In genomic region chr1:201739054-201739453, GRCh38 we compare ENCODE assay signal across 10 cellular contexts.
A peak's percentile ranks its signal among the peaks of the same experiment; 100 is the strongest.
DNase-seq lines count a peak whose midpoint lies in the region; ATAC-seq and TF ChIP-seq lines count a peak whose summit lies in the region.
"Had no signal": no experiment of that assay in that cellular context is flagged by ENCODE, and none has a peak within 500 bp of the region (broad histone marks: within the 10 kb centered on the region; RNA-seq: fewer than 3 reads in every experiment).

No MANE protein-coding gene starts in this region.

- H3K9me3 ChIP-seq in hepatocyte (ENCODE audit: low read depth) (no peaks in the 10 kb centered on the region), WERI-Rb-1 (ENCODE audit: severe bottlenecking) (no peaks in the 10 kb centered on the region)

- no peaks in the 10 kb centered on the region for H3K9me2 ChIP-seq in hepatocyte (replicated peaks; ENCODE audit: insufficient read depth)

- H3K79me2 ChIP-seq in hepatocyte, result peaks cover 52% of the 10 kb centered on the region

- no peak for ATAC-seq in GM19035 (IDR thresholded peaks at IDR 0.05; ENCODE audit: unreplicated experiment)

- peak overlapping the region; percentile 81 for H3K27ac ChIP-seq in hepatocyte
- peak overlapping the region in 17 of 21 experiments; percentile 53 to 94 (median 81) for H3K27ac ChIP-seq in skin epidermis
- H3K27ac ChIP-seq in WERI-Rb-1, result no peak overlapping the region

- H3K4me3 ChIP-seq in HFF-Myc (replicated peaks; ENCODE audit: low read depth, low read length) (peak overlapping the region; percentile 36), hepatocyte (peak overlapping the region; percentile 99), skin epidermis (peak overlapping the region; percentile 48 to 72 (median 59)), WERI-Rb-1 (ENCODE audit: low read depth, low read length) (no peak overlapping the region)

- H4K20me1 ChIP-seq in hepatocyte (ENCODE audit: insufficient read depth, poor library complexity, severe bottlenecking), result no peaks in the 10 kb centered on the region

- DNase-seq in HFF-Myc (ENCODE audit: extremely low read depth, low read depth) (no peak), hepatocyte (ENCODE audit: low spot score) (no peak), WERI-Rb-1 (no peak), hippocampal formation (lab: John Stamatoyannopoulos, UW) (no peak), 8988T (no peak)
- DNase-seq in activated naive CD8-positive, alpha-beta T cell treated with anti-CD3 and anti-CD28 coated beads for 36 hours, result no peak
- DNase-seq: cerebellar nuclear complex, NCI-H1694 had no signal

- H3K4me2 ChIP-seq in hepatocyte, result peak overlapping the region; percentile 86

- peaks cover 23% of the 10 kb centered on the region for H3K4me1 ChIP-seq in hepatocyte (ENCODE audit: insufficient read depth)

- H3K4me1 Mint-ChIP-seq in activated naive CD8-positive, alpha-beta T cell treated with anti-CD3 and anti-CD28 coated beads for 36 hours, result peaks cover 12% of the 10 kb centered on the region

- TF ChIP-seq CTCF in HFF-Myc (IDR thresholded peaks at IDR 0.05; ENCODE audit: low read depth, low read length, missing control alignments) (no peak), hepatocyte (IDR thresholded peaks at IDR 0.05; ENCODE audit: poor library complexity) (no peak), WERI-Rb-1 (IDR thresholded peaks at IDR 0.05; ENCODE audit: low read depth, low read length) (no peak)

- no peak overlapping the region for H3K27ac Mint-ChIP-seq in activated naive CD8-positive, alpha-beta T cell treated with anti-CD3 and anti-CD28 coated beads for 36 hours

- H2AFZ ChIP-seq in hepatocyte, result peak overlapping the region; percentile 88

- H3K27me3 ChIP-seq in hepatocyte (no peaks in the 10 kb centered on the region), WERI-Rb-1 (ENCODE audit: insufficient read depth, low read depth, severe bottlenecking) (no peaks in the 10 kb centered on the region)

- peaks cover 6% of the 10 kb centered on the region for H3K27me3 Mint-ChIP-seq in activated naive CD8-positive, alpha-beta T cell treated with anti-CD3 and anti-CD28 coated beads for 36 hours

- H3K9me3 Mint-ChIP-seq in activated naive CD8-positive, alpha-beta T cell treated with anti-CD3 and anti-CD28 coated beads for 36 hours, result no peaks in the 10 kb centered on the region

- H3K36me3 ChIP-seq in hepatocyte (replicated peaks; ENCODE audit: insufficient read depth, low read depth) (no peaks in the 10 kb centered on the region), WERI-Rb-1 (peaks cover 8% of the 10 kb centered on the region)

- H3K36me3 Mint-ChIP-seq in activated naive CD8-positive, alpha-beta T cell treated with anti-CD3 and anti-CD28 coated beads for 36 hours, result no peaks in the 10 kb centered on the region

- peak overlapping the region; percentile 83 for H3K4me3 Mint-ChIP-seq in activated naive CD8-positive, alpha-beta T cell treated with anti-CD3 and anti-CD28 coated beads for 36 hours

- WGBS in hepatocyte (ENCODE audit: low lambda C conversion rate, missing lambda C conversion rate), result 25% methylated on average over 11 of the region's 11 CpGs
